In the genomic region with DNA sequence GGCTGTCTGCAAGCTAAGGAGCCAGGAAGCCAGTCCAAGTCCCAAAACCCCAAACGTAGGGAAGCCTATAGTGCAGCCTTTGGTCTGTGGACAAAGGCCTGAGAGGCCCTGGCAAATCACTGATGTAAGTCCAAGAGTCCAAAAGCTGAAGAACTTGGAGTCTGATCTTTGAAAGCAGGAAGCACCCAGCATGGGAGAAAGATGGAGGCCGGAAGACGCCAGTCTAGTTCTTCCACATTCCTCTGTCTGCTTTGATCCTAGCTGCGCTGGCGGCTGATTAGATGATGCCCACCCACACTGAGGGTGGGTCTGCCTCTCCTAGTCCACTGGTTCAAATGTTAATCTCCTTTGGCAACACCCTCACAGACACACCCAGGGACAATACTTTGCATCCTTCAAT, we compare ENCODE assay signal across 23 cellular contexts. TPM values are rescaled to one million over a fixed set of nuclear protein-coding genes. Genes with fewer than 3 reads are reported as not detected.
"Had no signal": no experiment of that assay in that cellular context is flagged by ENCODE, and none has a peak within 500 bp of the region (broad histone marks: within the 10 kb centered on the region; RNA-seq: fewer than 3 reads in every experiment).

No MANE protein-coding gene starts in this region.

- DNase-seq: activated B cell treated with CpG ODN at 0.5 μM for 24 hours; activated CD4-positive, alpha-beta T cell treated with anti-CD3 and anti-CD28 coated beads for 1 hour; activated CD4-positive, alpha-beta T cell treated with anti-CD3 and anti-CD28 coated beads, Interleukin-2, amount 10 ng/mL, durations not matched to agents 24 days and 14 days; activated CD4-positive, alpha-beta T cell treated with anti-CD3 and anti-CD28 coated beads, Interleukin-2, amount 50 U/mL, for 48 hours; activated CD8-positive, alpha-beta memory T cell treated with anti-CD3 and anti-CD28 coated beads, Interleukin-2, amount 10 ng/mL, durations not matched to agents 7 days and 5 days; activated effector memory CD4-positive, alpha-beta T cell treated with anti-CD3 and anti-CD28 coated beads, Interleukin-2, amount 50 U/mL, for 16 hours; activated naive CD4-positive, alpha-beta T cell treated with Interleukin-2 at 50 U/mL for 16 hours; activated T-cell treated with anti-CD3 and anti-CD28 coated beads, Interleukin-2, amount 50 U/mL, for 24 hours; amygdala; NCI-H1092; NCI-H1417; NCI-H1930; NCI-H2107; NCI-H2171 treated with DMSO at 0.1 percent for 48 hours; NCI-H226; NCI-H526 treated with DMSO at 0.1 percent for 48 hours; NCI-H82; SIG-M5; T-helper 17 cell; T-helper 9 cell had no signal

- H3K36me3 Mint-ChIP-seq: activated CD8-positive, alpha-beta memory T cell treated with anti-CD3 and anti-CD28 coated beads, Interleukin-2, amount 10 ng/mL, durations not matched to agents 7 days and 5 days; activated naive CD4-positive, alpha-beta T cell treated with anti-CD3 and anti-CD28 coated beads, Interleukin-2, amount 50 U/mL, for 72 hours; brain had no signal

- ATAC-seq: activated CD8-positive, alpha-beta memory T cell treated with anti-CD3 and anti-CD28 coated beads, Interleukin-2, amount 10 ng/mL, durations not matched to agents 7 days and 5 days; activated naive CD4-positive, alpha-beta T cell treated with anti-CD3 and anti-CD28 coated beads, Interleukin-2, amount 50 U/mL, for 72 hours; T-helper 17 cell had no signal

- H3K4me1 Mint-ChIP-seq: activated B cell treated with CpG ODN at 0.5 μM for 24 hours; activated CD4-positive, alpha-beta T cell treated with anti-CD3 and anti-CD28 coated beads, Interleukin-2, amount 10 ng/mL, durations not matched to agents 24 days and 14 days; activated CD8-positive, alpha-beta memory T cell treated with anti-CD3 and anti-CD28 coated beads, Interleukin-2, amount 10 ng/mL, durations not matched to agents 7 days and 5 days; brain; T-helper 17 cell had no signal

- H3K27me3 Mint-ChIP-seq: activated B cell treated with CpG ODN at 0.5 μM for 24 hours; activated CD8-positive, alpha-beta memory T cell treated with anti-CD3 and anti-CD28 coated beads, Interleukin-2, amount 10 ng/mL, durations not matched to agents 7 days and 5 days; activated T-cell treated with anti-CD3 and anti-CD28 coated beads, Interleukin-2, amount 50 U/mL, for 24 hours; brain had no signal

- H3K27ac Mint-ChIP-seq: activated B cell treated with CpG ODN at 0.5 μM for 24 hours; activated CD4-positive, alpha-beta T cell treated with anti-CD3 and anti-CD28 coated beads, Interleukin-2, amount 10 ng/mL, durations not matched to agents 24 days and 14 days; activated CD8-positive, alpha-beta memory T cell treated with anti-CD3 and anti-CD28 coated beads, Interleukin-2, amount 10 ng/mL, durations not matched to agents 7 days and 5 days; activated naive CD4-positive, alpha-beta T cell treated with anti-CD3 and anti-CD28 coated beads, Interleukin-2, amount 50 U/mL, for 72 hours; activated T-cell treated with anti-CD3 and anti-CD28 coated beads, Interleukin-2, amount 50 U/mL, for 24 hours; brain; T-helper 17 cell had no signal

- H3K4me3 Mint-ChIP-seq: activated B cell treated with CpG ODN at 0.5 μM for 24 hours; activated CD4-positive, alpha-beta T cell treated with anti-CD3 and anti-CD28 coated beads, Interleukin-2, amount 10 ng/mL, durations not matched to agents 24 days and 14 days; activated CD8-positive, alpha-beta memory T cell treated with anti-CD3 and anti-CD28 coated beads, Interleukin-2, amount 10 ng/mL, durations not matched to agents 7 days and 5 days; activated T-cell treated with anti-CD3 and anti-CD28 coated beads, Interleukin-2, amount 50 U/mL, for 24 hours; brain; T-helper 17 cell had no signal

- H3K9me3 Mint-ChIP-seq: activated CD4-positive, alpha-beta T cell treated with anti-CD3 and anti-CD28 coated beads, Interleukin-2, amount 10 ng/mL, durations not matched to agents 24 days and 14 days; activated naive CD4-positive, alpha-beta T cell treated with anti-CD3 and anti-CD28 coated beads, Interleukin-2, amount 50 U/mL, for 72 hours; activated T-cell treated with anti-CD3 and anti-CD28 coated beads, Interleukin-2, amount 50 U/mL, for 24 hours had no signal

RNA-seq across cellular contexts. Expression of a gene that starts 58.5 kb away (rescaled TPM):
- total RNA-seq: OCI-LY7 had no signal
